ENCODE assay signal across 16 cellular contexts in genomic region chr2:46036929-46037328, GRCh38.
A peak's percentile ranks its signal among the peaks of the same experiment; 100 is the strongest.
DNase-seq lines count a peak whose midpoint lies in the region; ATAC-seq and TF ChIP-seq lines count a peak whose summit lies in the region.
"Had no signal": no experiment of that assay in that cellular context is flagged by ENCODE, and none has a peak within 500 bp of the region (broad histone marks: within the 10 kb centered on the region; RNA-seq: fewer than 3 reads in every experiment).

No MANE protein-coding gene starts in this region.

- peak; percentile 53 for ATAC-seq in SK-N-SH treated with all-trans-retinoic acid at 6 μM for 48 hours
- no peak for ATAC-seq in GM23338
- ATAC-seq: effector memory CD8-positive, alpha-beta T cell; stimulated activated naive CD8-positive, alpha-beta T cell treated with anti-CD3 and anti-CD28 coated beads, Interleukin-15, amount 100 ng/mL, for 72 hours; T-cell had no signal

- H3K4me3 Mint-ChIP-seq in GM23338: no peak overlapping the region
- H3K4me3 Mint-ChIP-seq: activated T-cell treated with anti-CD3 and anti-CD28 coated beads, Interleukin-2, amount 50 U/mL, for 24 hours; CD8-positive, alpha-beta memory T cell; effector memory CD8-positive, alpha-beta T cell; stimulated activated naive CD8-positive, alpha-beta T cell treated with anti-CD3 and anti-CD28 coated beads, Interleukin-15, amount 100 ng/mL, for 72 hours; T-cell had no signal

- H3K27me3 Mint-ChIP-seq in GM23338 (ENCODE audit: insufficient read depth, low read depth, poor library complexity): no peaks in the 10 kb centered on the region
- H3K27me3 Mint-ChIP-seq: activated T-cell treated with anti-CD3 and anti-CD28 coated beads, Interleukin-2, amount 50 U/mL, for 24 hours; CD8-positive, alpha-beta memory T cell; effector memory CD8-positive, alpha-beta T cell; stimulated activated naive CD8-positive, alpha-beta T cell treated with anti-CD3 and anti-CD28 coated beads, Interleukin-15, amount 100 ng/mL, for 72 hours; T-cell had no signal

- peak; percentile 98 for DNase-seq in EH (ENCODE audit: low read depth)
- DNase-seq in fibroblast of villous mesenchyme (ENCODE audit: low read depth): peak; percentile 88
- no peak for DNase-seq in NCI-H748 treated with DMSO at 0.1 percent for 48 hours (lab: John Stamatoyannopoulos, UW)
- DNase-seq in GM23338 (ENCODE audit: low spot score): no peak
- no peak for DNase-seq in stimulated activated CD4-positive, alpha-beta T cell treated with anti-CD3 and anti-CD28 coated beads, Interleukin-4, amount 100 ng/mL, for 4 hours
- no peak for DNase-seq in NCI-H82 (lab: John Stamatoyannopoulos, UW)
- DNase-seq: activated CD4-positive, CD25-positive, alpha-beta regulatory T cell treated with anti-CD3 and anti-CD28 coated beads, Interleukin-2, amount 50 U/mL, for 72 hours; activated T-cell treated with anti-CD3 and anti-CD28 coated beads, Interleukin-2, amount 50 U/mL, for 24 hours; CD8-positive, alpha-beta memory T cell; effector memory CD8-positive, alpha-beta T cell; GF-D8; NCI-H2171 treated with DMSO at 0.1 percent for 48 hours; stimulated activated naive CD8-positive, alpha-beta T cell treated with anti-CD3 and anti-CD28 coated beads, Interleukin-15, amount 100 ng/mL, for 72 hours; T-cell had no signal

- H3K9me3 Mint-ChIP-seq in GM23338: no peaks in the 10 kb centered on the region; the same call in 1 of the 3 replicates
- H3K9me3 Mint-ChIP-seq: activated T-cell treated with anti-CD3 and anti-CD28 coated beads, Interleukin-2, amount 50 U/mL, for 24 hours; CD8-positive, alpha-beta memory T cell; effector memory CD8-positive, alpha-beta T cell; stimulated activated naive CD8-positive, alpha-beta T cell treated with anti-CD3 and anti-CD28 coated beads, Interleukin-15, amount 100 ng/mL, for 72 hours; T-cell had no signal

- peaks cover 14% of the 10 kb centered on the region; the same call in 1 of the 2 replicates for H3K9me2 ChIP-seq in GM23338 (ENCODE audit: insufficient read depth)

- H3K4me3 ChIP-seq in fibroblast of villous mesenchyme (ENCODE audit: low read depth, low read length): no peak overlapping the region
- no peak overlapping the region for H3K4me3 ChIP-seq in skin epidermis
- H3K4me3 ChIP-seq in GM23338: no peak overlapping the region

- no peaks in the 10 kb centered on the region for H3K36me3 ChIP-seq in GM23338 (ENCODE audit: insufficient read depth)

- H3K4me2 ChIP-seq in GM23338: no peak overlapping the region

- H3K4me1 ChIP-seq in GM23338 (ENCODE audit: insufficient read depth): no peaks in the 10 kb centered on the region

- H3K27me3 ChIP-seq in GM23338 (ENCODE audit: insufficient read depth): no peaks in the 10 kb centered on the region

- H3K4me1 Mint-ChIP-seq in GM23338: peaks cover under 1% of the 10 kb centered on the region; the same call in 1 of the 3 replicates
- H3K4me1 Mint-ChIP-seq: CD8-positive, alpha-beta memory T cell; T-cell had no signal

- H3K79me2 ChIP-seq in GM23338 (replicated peaks; ENCODE audit: insufficient read depth): no peaks in the 10 kb centered on the region

- H3K27ac Mint-ChIP-seq in GM23338: no peak overlapping the region
- H3K27ac Mint-ChIP-seq: activated T-cell treated with anti-CD3 and anti-CD28 coated beads, Interleukin-2, amount 50 U/mL, for 24 hours; CD8-positive, alpha-beta memory T cell; effector memory CD8-positive, alpha-beta T cell; stimulated activated naive CD8-positive, alpha-beta T cell treated with anti-CD3 and anti-CD28 coated beads, Interleukin-15, amount 100 ng/mL, for 72 hours; T-cell had no signal

- H4K20me1 ChIP-seq in GM23338 (replicated peaks; ENCODE audit: insufficient read depth): no peaks in the 10 kb centered on the region

- no peak overlapping the region for H2AFZ ChIP-seq in GM23338

- H3K27ac ChIP-seq in skin epidermis: peak overlapping the region in 11 of 21 experiments; percentile 21 to 83 (median 51)
- H3K27ac ChIP-seq in GM23338 (ENCODE audit: low read depth): no peak overlapping the region

- H3F3A ChIP-seq in GM23338 (replicated peaks; ENCODE audit: low read depth): no peaks in the 10 kb centered on the region

- TF ChIP-seq CTCF in fibroblast of villous mesenchyme (IDR thresholded peaks at IDR 0.05; ENCODE audit: insufficient read depth, low read depth, low read length): no peak
- TF ChIP-seq CTCF in GM23338 (conservative IDR thresholded peaks at IDR 0.05; ENCODE audit: low read depth in 2 of 2): no peak

- H3K36me3 Mint-ChIP-seq in GM23338 (ENCODE audit: low read depth): no peaks in the 10 kb centered on the region

TF ChIP-seq in SK-N-SH treated with all-trans-retinoic acid at 6 μM for 48 hours, 23 proteins besides CTCF, POLR2A, EP300 and RAD21 (continues in another document):
- TF ChIP-seq GLIS3 (CRISPR knock-in tag; IDR thresholded peaks at IDR 0.05) (no peak), OSR1 (CRISPR knock-in tag; IDR thresholded peaks at IDR 0.05) (no peak), ZFP30 (CRISPR knock-in tag; IDR thresholded peaks at IDR 0.05) (no peak), TCF4 (CRISPR knock-in tag; IDR thresholded peaks at IDR 0.05; ENCODE audit: borderline replicate concordance) (no peak), RARB (CRISPR knock-in tag; IDR thresholded peaks at IDR 0.05) (no peak), TSHZ2 (CRISPR knock-in tag; IDR thresholded peaks at IDR 0.05) (no peak), ZC3H10 (CRISPR knock-in tag; IDR thresholded peaks at IDR 0.05) (no peak), ZNF565 (CRISPR knock-in tag; conservative IDR thresholded peaks at IDR 0.05; ENCODE audit: low read depth) (no peak), CSDC2 (CRISPR knock-in tag; IDR thresholded peaks at IDR 0.05) (no peak)

TF ChIP-seq in GM23338, 12 proteins besides CTCF, POLR2A, EP300 and RAD21 (continues in another document):
- TF ChIP-seq EZH2 (IDR thresholded peaks at IDR 0.05; ENCODE audit: low read depth, unreplicated experiment) (no peak), CREB1 (CRISPR knock-in tag; IDR thresholded peaks at IDR 0.05; ENCODE audit: low read depth) (no peak), STAT1 (IDR thresholded peaks at IDR 0.05; ENCODE audit: unreplicated experiment) (no peak), REST (IDR thresholded peaks at IDR 0.05; ENCODE audit: unreplicated experiment) (no peak), ZNF331 (CRISPR knock-in tag; IDR thresholded peaks at IDR 0.05; ENCODE audit: low read depth) (no peak), POLR2AphosphoS5 (IDR thresholded peaks at IDR 0.05; ENCODE audit: low read depth) (no peak), JUNB (IDR thresholded peaks at IDR 0.05; ENCODE audit: unreplicated experiment) (no peak), NANOG (IDR thresholded peaks at IDR 0.05; ENCODE audit: borderline replicate concordance) (no peak), ZNF114 (CRISPR knock-in tag; IDR thresholded peaks at IDR 0.05) (no peak)

Comparison
In these comparisons a context has a peak if more than half of its experiments do, and no peak if none do; other contexts are left out.
1. DNase-seq: peak in EH (single experiment) and fibroblast of villous mesenchyme (single experiment); none in NCI-H748 treated with DMSO at 0.1 percent for 48 hours (single experiment), GM23338 (single experiment), stimulated activated CD4-positive, alpha-beta T cell treated with anti-CD3 and anti-CD28 coated beads, Interleukin-4, amount 100 ng/mL, for 4 hours (0 of 2) and NCI-H82 (single experiment).